Comparison of ENCODE assay signal across 1 cellular context in genomic region chr1:155889566-155889965, GRCh38.
TF ChIP-seq lines count a peak whose summit lies in the region.

No MANE protein-coding gene starts in this region.

TF ChIP-seq in endothelial cell of umbilical vein, 7 proteins besides CTCF, POLR2A, EP300 and RAD21:
- TF ChIP-seq, protein P1, sequence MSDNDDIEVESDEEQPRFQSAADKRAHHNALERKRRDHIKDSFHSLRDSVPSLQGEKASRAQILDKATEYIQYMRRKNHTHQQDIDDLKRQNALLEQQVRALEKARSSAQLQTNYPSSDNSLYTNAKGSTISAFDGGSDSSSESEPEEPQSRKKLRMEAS (IDR thresholded peaks at IDR 0.05; ENCODE audit: insufficient read depth, insufficient read length): no peak
- peak; percentile 48 for TF ChIP-seq GATA2 (IDR thresholded peaks at IDR 0.05; ENCODE audit: insufficient read depth, insufficient read length, low read depth, low read length)
